15 cellular contexts compared by ENCODE assay signal in genomic region chr10:43824934-43825333, GRCh38.
A peak's percentile ranks its signal among the peaks of the same experiment; 100 is the strongest.
DNase-seq lines count a peak whose midpoint lies in the region; ATAC-seq and TF ChIP-seq lines count a peak whose summit lies in the region.
"Had no signal": no experiment of that assay in that cellular context is flagged by ENCODE, and none has a peak within 500 bp of the region (broad histone marks: within the 10 kb centered on the region; RNA-seq: fewer than 3 reads in every experiment).

No MANE protein-coding gene starts in this region.

- TF ChIP-seq CTCF in AG09319 (IDR thresholded peaks at IDR 0.05; ENCODE audit: low read depth, low read length) (no peak), choroid plexus epithelial cell (conservative IDR thresholded peaks at IDR 0.05; ENCODE audit: low read depth, low read length) (no peak)

- H3K4me1 ChIP-seq in right cardiac atrium (ENCODE audit: control insufficient read depth, insufficient read depth, low read length), result peaks cover 2% of the 10 kb centered on the region

- H3K4me1 Mint-ChIP-seq in immature natural killer cell, result no peaks in the 10 kb centered on the region

- WGBS in right cardiac atrium, result 41% methylated on average over 7 of the region's 7 CpGs

- H3K36me3 Mint-ChIP-seq in immature natural killer cell, result peaks cover 0 to 8% (median 0%) of the 10 kb centered on the region in 3 donors

- ATAC-seq in right cardiac atrium (peak; percentile 92), sciatic nerve (peak; percentile 98), HG03097 (IDR thresholded peaks at IDR 0.05; ENCODE audit: low FRiP score, unreplicated experiment) (no peak), HG02588 (IDR thresholded peaks at IDR 0.05; ENCODE audit: unreplicated experiment) (no peak), GM21360 (IDR thresholded peaks at IDR 0.05; ENCODE audit: unreplicated experiment) (no peak)
- ATAC-seq: activated T-cell treated with anti-CD3 and anti-CD28 coated beads, Interleukin-2, amount 50 U/mL, for 72 hours had no signal

- DNase-seq in AG09319 (ENCODE audit: extremely low read depth, low read depth), result peak; percentile 89
- peak; percentile 92 for DNase-seq in choroid plexus epithelial cell (ENCODE audit: low read depth)
- peak; percentile 79 to 90 (median 83) for DNase-seq in right cardiac atrium
- peak; percentile 83 for DNase-seq in sciatic nerve (ENCODE audit: low spot score)
- DNase-seq in immature natural killer cell, result no peak
- DNase-seq: activated T-cell treated with anti-CD3 and anti-CD28 coated beads, Interleukin-2, amount 50 U/mL, for 72 hours; head of caudate nucleus; midbrain; NCI-H510A treated with DMSO at 0.1 percent for 48 hours; stimulated activated CD4-positive, alpha-beta T cell treated with anti-CD3 and anti-CD28 coated beads, Interleukin-12 subunit alpha, Interleukin-12 subunit beta, amount 100 ng/mL, for 4 hours; stimulated activated CD8-positive, alpha-beta memory T cell treated with anti-CD3 and anti-CD28 coated beads, Interleukin-4, amount 100 ng/mL, for 48 hours had no signal

- H3K27ac Mint-ChIP-seq in immature natural killer cell, result no peak overlapping the region
- H3K27ac Mint-ChIP-seq: activated T-cell treated with anti-CD3 and anti-CD28 coated beads, Interleukin-2, amount 50 U/mL, for 72 hours had no signal

- no peaks in the 10 kb centered on the region for H3K27me3 ChIP-seq in right cardiac atrium (ENCODE audit: control insufficient read depth, insufficient read depth)

- no peak overlapping the region for H3K4me3 ChIP-seq in choroid plexus epithelial cell (ENCODE audit: low read depth, low read length)
- H3K4me3 ChIP-seq in right cardiac atrium (ENCODE audit: low read length), result no peak overlapping the region

- peak overlapping the region; percentile 96 for H3K27ac ChIP-seq in right cardiac atrium (ENCODE audit: low read length)

- H3K9me3 ChIP-seq in right cardiac atrium (ENCODE audit: control insufficient read depth, low read length), result no peaks in the 10 kb centered on the region

- peaks cover 0 to 3% (median 2%) of the 10 kb centered on the region in 3 donors for H3K27me3 Mint-ChIP-seq in immature natural killer cell (ENCODE audit: low read depth in 3 of 3)

- H3K9me3 Mint-ChIP-seq in immature natural killer cell, result peaks cover 0 to 2% (median 0%) of the 10 kb centered on the region in 6 donors
- H3K9me3 Mint-ChIP-seq: activated T-cell treated with anti-CD3 and anti-CD28 coated beads, Interleukin-2, amount 50 U/mL, for 72 hours; central memory CD8-positive, alpha-beta T cell had no signal

- H3K4me3 Mint-ChIP-seq in immature natural killer cell, result no peak overlapping the region
- H3K4me3 Mint-ChIP-seq: activated T-cell treated with anti-CD3 and anti-CD28 coated beads, Interleukin-2, amount 50 U/mL, for 72 hours; central memory CD8-positive, alpha-beta T cell had no signal

- intact Hi-C loops in right cardiac atrium (cut with DNase I), result loop anchor here in 1 of 4 donors (10.0 kb wide), 1 partner anchor 130 kb away; no protein-coding TSS in a partner anchor
- intact Hi-C loops in sciatic nerve (cut with DNase I), result no loop called here

Comparison
In these comparisons a context has a peak if more than half of its experiments do, and no peak if none do; other contexts are left out.
1. DNase-seq: peak in AG09319 (single experiment), choroid plexus epithelial cell (single experiment), right cardiac atrium (3 of 3) and sciatic nerve (single experiment); none in immature natural killer cell (0 of 3).
2. ATAC-seq: peak in right cardiac atrium (2 of 2) and sciatic nerve (single experiment); none in HG03097 (single experiment), HG02588 (single experiment) and GM21360 (single experiment).